ENCODE assay signal across 8 cellular contexts in the genomic region with DNA sequence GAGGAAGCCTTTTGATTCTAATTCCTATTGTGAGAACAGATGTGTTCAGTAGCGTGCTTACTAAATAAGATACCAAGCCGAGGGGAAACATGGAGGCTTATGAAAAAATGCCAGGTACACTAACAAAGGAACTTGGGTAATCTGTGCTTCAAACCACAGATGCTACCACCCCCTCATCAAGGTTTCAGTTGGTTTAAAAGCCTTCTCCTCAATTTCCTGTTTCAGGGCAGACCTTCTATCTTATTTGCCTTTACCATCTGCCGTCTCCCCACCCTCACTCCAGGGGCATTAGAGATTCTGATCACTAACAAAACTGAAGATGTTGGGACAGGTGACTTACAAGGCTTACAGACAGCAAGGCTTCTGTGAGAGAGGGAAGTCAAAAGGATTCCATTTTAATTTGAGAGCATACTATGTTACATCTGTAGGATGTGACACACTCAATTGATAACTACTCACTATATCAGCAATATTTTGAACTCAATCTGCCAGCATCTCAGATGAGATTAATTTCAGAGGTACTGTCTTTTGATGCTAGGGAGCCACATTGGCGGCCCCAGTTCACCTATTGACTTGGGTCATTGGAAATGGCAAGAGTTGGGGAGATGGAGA.
A peak's percentile ranks its signal among the peaks of the same experiment; 100 is the strongest.
DNase-seq lines count a peak whose midpoint lies in the region; ATAC-seq and TF ChIP-seq lines count a peak whose summit lies in the region.

No MANE protein-coding gene starts in this region.

- H3K4me3 Mint-ChIP-seq in activated CD4-positive, alpha-beta T cell treated with anti-CD3 and anti-CD28 coated beads, Interleukin-2, amount 10 ng/mL, durations not matched to agents 7 days and 5 days: no peak overlapping the region
- no peak overlapping the region for H3K4me3 Mint-ChIP-seq in neural progenitor cell

- ATAC-seq in GM19351 (IDR thresholded peaks at IDR 0.05; ENCODE audit: unreplicated experiment) (peak; percentile 79), HG03064 (IDR thresholded peaks at IDR 0.05; ENCODE audit: low read depth, unreplicated experiment) (peak; percentile 78)

- TF ChIP-seq CTCF in GM06990 (IDR thresholded peaks at IDR 0.05; ENCODE audit: insufficient read depth, low read length, poor library complexity, severe bottlenecking) (no peak), neural progenitor cell (IDR thresholded peaks at IDR 0.05) (no peak)

- H3K4me2 ChIP-seq in neural progenitor cell: no peak overlapping the region

- H3K4me3 ChIP-seq in GM06990 (replicated peaks; ENCODE audit: low read depth, low read length): no peak overlapping the region
- H3K4me3 ChIP-seq in neural progenitor cell: no peak overlapping the region

- H3K36me3 ChIP-seq in GM06990 (ENCODE audit: control insufficient read depth, insufficient read depth, low read length) (no peaks in the 10 kb centered on the region), neural progenitor cell (no peaks in the 10 kb centered on the region)

- peak overlapping the region; percentile 83 for H3K27ac Mint-ChIP-seq in activated CD4-positive, alpha-beta T cell treated with anti-CD3 and anti-CD28 coated beads, Interleukin-2, amount 10 ng/mL, durations not matched to agents 7 days and 5 days
- H3K27ac Mint-ChIP-seq in neural progenitor cell: no peak overlapping the region

- no peaks in the 10 kb centered on the region for H3K4me1 ChIP-seq in neural progenitor cell

- no peaks in the 10 kb centered on the region for H3K79me2 ChIP-seq in neural progenitor cell (ENCODE audit: low read depth)

- peaks cover 44% of the 10 kb centered on the region for H3K4me1 Mint-ChIP-seq in activated CD4-positive, alpha-beta T cell treated with anti-CD3 and anti-CD28 coated beads, Interleukin-2, amount 10 ng/mL, durations not matched to agents 7 days and 5 days
- H3K4me1 Mint-ChIP-seq in neural progenitor cell: no peaks in the 10 kb centered on the region

- H3K36me3 Mint-ChIP-seq in activated CD4-positive, alpha-beta T cell treated with anti-CD3 and anti-CD28 coated beads, Interleukin-2, amount 10 ng/mL, durations not matched to agents 7 days and 5 days (ENCODE audit: low read depth): peaks cover 14% of the 10 kb centered on the region
- H3K36me3 Mint-ChIP-seq in neural progenitor cell: no peaks in the 10 kb centered on the region

- H2AFZ ChIP-seq in neural progenitor cell (replicated peaks): no peak overlapping the region

- CTCF ChIA-PET in activated CD4-positive, alpha-beta T cell treated with anti-CD3 and anti-CD28 coated beads, Interleukin-2, amount 10 ng/mL, durations not matched to agents 7 days and 5 days (lab: Charles Lee): interaction anchor here (1.6 kb wide), 1 partner anchor 91 kb away, joined by 3 read pairs; no protein-coding TSS in a partner anchor

- POLR2A ChIA-PET in activated CD4-positive, alpha-beta T cell treated with anti-CD3 and anti-CD28 coated beads, Interleukin-2, amount 10 ng/mL, durations not matched to agents 7 days and 5 days (lab: Charles Lee): no interaction called here

- no peaks in the 10 kb centered on the region for H3K9me3 ChIP-seq in neural progenitor cell (ENCODE audit: low read depth)

- peaks cover 10% of the 10 kb centered on the region for H3K27me3 Mint-ChIP-seq in activated CD4-positive, alpha-beta T cell treated with anti-CD3 and anti-CD28 coated beads, Interleukin-2, amount 10 ng/mL, durations not matched to agents 7 days and 5 days
- H3K27me3 Mint-ChIP-seq in neural progenitor cell (ENCODE audit: insufficient read depth, low read depth): no peaks in the 10 kb centered on the region

- H3K27ac ChIP-seq in neural progenitor cell: no peak overlapping the region

- H4K20me1 ChIP-seq in neural progenitor cell (ENCODE audit: low read depth): no peaks in the 10 kb centered on the region

- no peak overlapping the region for H3K9ac ChIP-seq in neural progenitor cell

- H3K9me3 Mint-ChIP-seq in activated CD4-positive, alpha-beta T cell treated with anti-CD3 and anti-CD28 coated beads, Interleukin-2, amount 10 ng/mL, durations not matched to agents 7 days and 5 days: peaks cover 14% of the 10 kb centered on the region
- H3K9me3 Mint-ChIP-seq in neural progenitor cell: no peaks in the 10 kb centered on the region

- DNase-seq in GM06990 (ENCODE audit: extremely low read depth, insufficient read length) (peak; percentile 58), neural progenitor cell (ENCODE audit: low spot score) (no peak), glomerular visceral epithelial cell (ENCODE audit: extremely low spot score) (no peak), SK-N-DZ (ENCODE audit: low spot score) (no peak), NCI-H1694 (lab: John Stamatoyannopoulos, UW) (no peak)
- peak; percentile 53 for DNase-seq in activated CD4-positive, alpha-beta T cell treated with anti-CD3 and anti-CD28 coated beads, Interleukin-2, amount 10 ng/mL, durations not matched to agents 7 days and 5 days

- no peaks in the 10 kb centered on the region for H3K27me3 ChIP-seq in GM06990 (replicated peaks; ENCODE audit: control insufficient read depth, insufficient read depth, low read length)
- H3K27me3 ChIP-seq in neural progenitor cell: no peaks in the 10 kb centered on the region

- no peaks in the 10 kb centered on the region for H3F3A ChIP-seq in neural progenitor cell (ENCODE audit: low read depth)

Comparison
In these comparisons a context has a peak if more than half of its experiments do, and no peak if none do; other contexts are left out.
1. DNase-seq: peak in GM06990 (single experiment) and activated CD4-positive, alpha-beta T cell treated with anti-CD3 and anti-CD28 coated beads, Interleukin-2, amount 10 ng/mL, durations not matched to agents 7 days and 5 days (single experiment); none in neural progenitor cell (single experiment), glomerular visceral epithelial cell (single experiment), SK-N-DZ (single experiment) and NCI-H1694 (single experiment).